ENCODE assay signal across 9 cellular contexts in the genomic region with DNA sequence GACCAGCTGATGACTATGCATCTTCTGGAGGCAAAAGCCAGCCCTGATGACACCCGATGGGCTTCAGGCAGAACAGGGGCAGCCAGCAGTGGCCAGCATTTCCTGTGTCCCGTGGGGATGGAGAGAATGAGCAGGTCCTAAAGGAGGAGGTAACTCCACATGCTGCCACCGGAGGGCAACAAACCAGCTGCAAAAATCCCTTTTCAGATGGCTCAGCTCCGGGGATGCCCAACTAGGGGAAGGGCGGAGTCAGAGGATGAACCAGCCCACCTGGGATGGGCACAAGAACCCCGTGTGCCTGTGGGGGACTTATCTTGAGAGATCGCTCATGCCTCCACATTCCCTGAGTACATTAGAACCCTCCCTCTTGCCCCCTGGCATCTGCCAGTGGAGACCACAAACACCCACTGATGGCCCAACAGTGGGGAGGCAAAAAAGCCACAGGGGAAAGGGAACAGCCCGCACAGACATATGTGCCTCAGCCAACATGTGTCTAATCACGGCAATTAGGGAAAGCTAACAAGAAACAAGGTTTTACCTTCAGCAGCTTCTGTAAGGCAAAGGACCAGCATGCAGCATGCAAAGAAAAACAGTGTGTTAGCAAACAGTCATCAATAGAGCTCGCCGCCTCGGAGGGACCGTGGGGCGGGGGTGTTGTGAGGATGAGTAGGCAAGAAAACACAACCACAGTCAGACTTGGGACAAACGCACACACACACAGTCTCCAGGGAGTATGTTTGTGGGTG.
DNase-seq lines count a peak whose midpoint lies in the region; ATAC-seq, FAIRE-seq and TF ChIP-seq lines count a peak whose summit lies in the region.
"Had no signal": no experiment of that assay in that cellular context is flagged by ENCODE, and none has a peak within 500 bp of the region (broad histone marks: within the 10 kb centered on the region; RNA-seq: fewer than 3 reads in every experiment).

No MANE protein-coding gene starts in this region.

- no peak overlapping the region for H3K56ac ChIP-seq in H1 (replicated peaks; ENCODE audit: insufficient read length, low read depth, low read length)

- no peaks in the 10 kb centered on the region for H3K27me3 Mint-ChIP-seq in WTC11 (ENCODE audit: low read depth)
- H3K27me3 Mint-ChIP-seq in osteocyte (ENCODE audit: unreplicated experiment), result no peaks in the 10 kb centered on the region

- 68% methylated on average over 15 of the region's 15 CpGs; no CpG with 5 or more reads in 1 of the 2 experiments for WGBS in H1 (ENCODE audit: extremely low coverage in 1 of 2, insufficient coverage in 1 of 2, insufficient read length in 1 of 2, insufficient replicate concordance in 2 of 2, low coverage in 1 of 2, low lambda C conversion rate in 2 of 2, missing lambda C conversion rate in 1 of 2), 2 experiments

- no peak overlapping the region for H3K27ac Mint-ChIP-seq in WTC11
- no peak overlapping the region for H3K27ac Mint-ChIP-seq in osteocyte (ENCODE audit: unreplicated experiment)

- peak; percentile 59 to 73 for TF ChIP-seq RAD21 in H1 (IDR thresholded peaks at IDR 0.05 in 1 of 2, conservative IDR thresholded peaks at IDR 0.05 in 1 of 2; ENCODE audit: low read depth in 2 of 2, low read length in 2 of 2)

- peaks cover 0 to 3% (median under 1%) of the 10 kb centered on the region in 4 experiments; a peak in 4 of 8 replicates for H3K36me3 ChIP-seq in H1 (ENCODE audit: control insufficient read depth in 2 of 4, insufficient read depth in 4 of 4, low read length in 3 of 4)

- H2BK120ac ChIP-seq in H1 (replicated peaks; ENCODE audit: low read depth, low read length), result no peak overlapping the region

- no peak for TF ChIP-seq POLR2A in H1 (IDR thresholded peaks at IDR 0.05; ENCODE audit: control extremely low read depth in 1 of 2, low read depth in 2 of 2, low read length in 2 of 2)

- no peak overlapping the region for H3K27ac ChIP-seq in H1 (ENCODE audit: low read depth, low read length)

- H3K18ac ChIP-seq in H1 (ENCODE audit: extremely low read depth, low read length), result peak overlapping the region; percentile 15; the same call in 1 of the 2 replicates

- no peaks in the 10 kb centered on the region for H3K9me3 Mint-ChIP-seq in WTC11
- H3K9me3 Mint-ChIP-seq in osteocyte (ENCODE audit: unreplicated experiment), result no peaks in the 10 kb centered on the region

- H3K4me2 ChIP-seq in H1 (ENCODE audit: insufficient read depth in 1 of 2, low read depth in 2 of 2, low read length in 2 of 2), result no peak overlapping the region

- H3K4me3 ChIP-seq in H1 (ENCODE audit: extremely low read depth in 1 of 4, insufficient read depth in 2 of 4, low read depth in 3 of 4, low read length in 4 of 4), result no peak overlapping the region

- H2BK15ac ChIP-seq in H1 (ENCODE audit: low read length), result peak overlapping the region; percentile 38

- H2BK5ac ChIP-seq in H1 (ENCODE audit: low read depth, low read length), result 0 out of 2 replicates have a peak overlapping the region, but pooled peaks have one; percentile 49

- TF ChIP-seq EP300 in H1 (IDR thresholded peaks at IDR 0.05; ENCODE audit: borderline replicate concordance in 1 of 2, low read depth in 2 of 2, low read length in 2 of 2), result no peak

- H3K23me2 ChIP-seq in H1 (ENCODE audit: low read depth, low read length), result no peaks in the 10 kb centered on the region

- H3K9ac ChIP-seq in H1 (replicated peaks in 1 of 4; ENCODE audit: extremely low read depth in 1 of 4, low read depth in 3 of 4, low read length in 3 of 4), result no peak overlapping the region

- H3K14ac ChIP-seq in H1 (ENCODE audit: insufficient read length), result no peak overlapping the region

- H3K4ac ChIP-seq in H1 (replicated peaks; ENCODE audit: insufficient read length, low read depth, low read length), result no peak overlapping the region

- CTCF ChIA-PET in WTC11 (lab: Charles Lee), result interaction anchor here (0.5 to 14.7 kb wide), 56 partner anchors 9 to 502 kb away, joined by 3 to 762 read pairs (median 14); a partner anchor contains a TSS
- CTCF ChIA-PET in H1 (lab: Charles Lee; ENCODE audit: partially characterized antibody), result interaction anchor here (0.6 to 19.8 kb wide), 36 partner anchors 9 to 441 kb away, joined by 3 to 548 read pairs (median 7); a partner anchor contains a TSS

- no peak overlapping the region for H2AK5ac ChIP-seq in H1 (ENCODE audit: low read depth, low read length)

- H3K36me3 Mint-ChIP-seq in WTC11 (peaks cover 11% of the 10 kb centered on the region), osteocyte (ENCODE audit: unreplicated experiment) (peaks cover 11% of the 10 kb centered on the region)

- H3K27me3 ChIP-seq in H1 (replicated peaks in 1 of 4; ENCODE audit: control insufficient read depth in 3 of 4, extremely low read depth in 1 of 4, insufficient read depth in 3 of 4, low read length in 3 of 4), result no peaks in the 10 kb centered on the region

- H2BK20ac ChIP-seq in H1 (ENCODE audit: low read length), result no peak overlapping the region

- H4K91ac ChIP-seq in H1 (replicated peaks; ENCODE audit: insufficient read length, low read length), result no peak overlapping the region

- DNase-seq in SIG-M5 treated with dmso at 0.1 percent for 504 hours (lab: John Stamatoyannopoulos, UW; ENCODE audit: unreplicated experiment) (peak; percentile 43), SIG-M5 (lab: John Stamatoyannopoulos, UW) (no peak), NCI-H1694 treated with DMSO at 0.1 percent for 48 hours (lab: John Stamatoyannopoulos, UW) (peak; percentile 80), WTC11 (ENCODE audit: low spot score) (peak; percentile 76), H1 (ENCODE audit: low read depth in 1 of 2, low spot score in 2 of 2) (peak; percentile 70 to 79), osteocyte (ENCODE audit: extremely low spot score, unreplicated experiment) (no peak), dedifferentiated amniotic fluid mesenchymal stem cell (ENCODE audit: extremely low spot score) (no peak), GDM1 (lab: John Stamatoyannopoulos, UW) (no peak)

- no peak overlapping the region for H2AFZ ChIP-seq in H1 (ENCODE audit: low read length)

- H2BK12ac ChIP-seq in H1 (ENCODE audit: low read depth, low read length), result no peak overlapping the region

- peak overlapping the region; percentile 53; the same call in 1 of the 2 replicates for H4K8ac ChIP-seq in H1 (ENCODE audit: extremely low read depth, insufficient read depth, low read length)

- no peaks in the 10 kb centered on the region for H3K9me3 ChIP-seq in H1 (ENCODE audit: insufficient read depth in 2 of 2, low read depth in 1 of 2, low read length in 1 of 2)

- no peak overlapping the region for H3K4me3 Mint-ChIP-seq in WTC11
- H3K4me3 Mint-ChIP-seq in osteocyte (ENCODE audit: unreplicated experiment), result no peak overlapping the region

- FAIRE-seq in H1 (lab: Jason Lieb, UNC), result peak; percentile 98
- FAIRE-seq: G401.6 had no signal

- POLR2A ChIA-PET in WTC11 (lab: Charles Lee), result interaction anchor here (1.1 to 1.3 kb wide), 2 partner anchors 33 to 390 kb away, joined by 3 to 6 read pairs; a partner anchor contains a TSS
- POLR2A ChIA-PET in H1 (lab: Charles Lee; ENCODE audit: partially characterized antibody), result interaction anchor here (0.7 to 1.9 kb wide), 8 partner anchors 17 to 399 kb away, joined by 3 to 6 read pairs (median 4); a partner anchor contains a TSS

- H3K4me1 Mint-ChIP-seq in WTC11 (peaks cover 9% of the 10 kb centered on the region), osteocyte (ENCODE audit: unreplicated experiment) (peaks cover 6% of the 10 kb centered on the region)

- H4K5ac ChIP-seq in H1 (ENCODE audit: insufficient read length, low read depth, low read length), result no peak overlapping the region

- no peaks in the 10 kb centered on the region for H4K20me1 ChIP-seq in H1 (replicated peaks in 1 of 2; ENCODE audit: control insufficient read depth in 1 of 2, insufficient read depth in 2 of 2, low read length in 2 of 2)

- H3K79me1 ChIP-seq in H1 (ENCODE audit: low read depth, low read length), result no peaks in the 10 kb centered on the region

- TF ChIP-seq CTCF in WTC11 (IDR thresholded peaks at IDR 0.05) (no peak; the same call in 1 of the 2 replicates), H1 (IDR thresholded peaks at IDR 0.05; ENCODE audit: control extremely low read depth in 1 of 3, insufficient read depth in 1 of 3, low read depth in 1 of 3, low read length in 3 of 3) (peak; percentile 66 to 84 (median 77)), osteocyte (IDR thresholded peaks at IDR 0.05) (peak; percentile 64)

- peaks cover 0 to 13% (median 8%) of the 10 kb centered on the region in 4 experiments; a peak in 6 of 7 replicates for H3K4me1 ChIP-seq in H1 (replicated peaks in 1 of 4; ENCODE audit: control insufficient read depth in 3 of 4, insufficient read depth in 4 of 4, low read length in 3 of 4)

- H3K79me2 ChIP-seq in H1 (ENCODE audit: control insufficient read depth in 1 of 2, insufficient read depth in 2 of 2, low read length in 2 of 2), result no peaks in the 10 kb centered on the region

- no peak overlapping the region for H3K23ac ChIP-seq in H1 (ENCODE audit: insufficient read length)

- peak; percentile 71 for ATAC-seq in WTC11

TF ChIP-seq in WTC11, 78 proteins besides CTCF, POLR2A, EP300 and RAD21 (continues in another document):
- no peak for TF ChIP-seq ZBTB21 (CRISPR knock-in tag; IDR thresholded peaks at IDR 0.05; ENCODE audit: borderline replicate concordance)
- no peak for TF ChIP-seq TEAD4 (CRISPR knock-in tag; IDR thresholded peaks at IDR 0.05)

TF ChIP-seq in H1, 55 proteins besides CTCF, POLR2A, EP300 and RAD21 (continues in another document):
- TF ChIP-seq FOSL1 (IDR thresholded peaks at IDR 0.05; ENCODE audit: insufficient read depth, low read depth, low read length), result no peak
- no peak for TF ChIP-seq BACH1 (IDR thresholded peaks at IDR 0.05; ENCODE audit: low read length)
- TF ChIP-seq JUN (IDR thresholded peaks at IDR 0.05; ENCODE audit: low read depth, low read length), result no peak
- no peak for TF ChIP-seq RXRA (IDR thresholded peaks at IDR 0.05; ENCODE audit: insufficient read depth, low read depth, low read length)
- no peak for TF ChIP-seq SIRT6 (IDR thresholded peaks at IDR 0.05; ENCODE audit: low read length)
- TF ChIP-seq, protein P1, sequence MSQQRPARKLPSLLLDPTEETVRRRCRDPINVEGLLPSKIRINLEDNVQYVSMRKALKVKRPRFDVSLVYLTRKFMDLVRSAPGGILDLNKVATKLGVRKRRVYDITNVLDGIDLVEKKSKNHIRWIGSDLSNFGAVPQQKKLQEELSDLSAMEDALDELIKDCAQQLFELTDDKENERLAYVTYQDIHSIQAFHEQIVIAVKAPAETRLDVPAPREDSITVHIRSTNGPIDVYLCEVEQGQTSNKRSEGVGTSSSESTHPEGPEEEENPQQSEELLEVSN (IDR thresholded peaks at IDR 0.05), result no peak
- no peak for TF ChIP-seq POLR2AphosphoS5 (IDR thresholded peaks at IDR 0.05; ENCODE audit: low read depth, low read length)
- TF ChIP-seq, protein P2, sequence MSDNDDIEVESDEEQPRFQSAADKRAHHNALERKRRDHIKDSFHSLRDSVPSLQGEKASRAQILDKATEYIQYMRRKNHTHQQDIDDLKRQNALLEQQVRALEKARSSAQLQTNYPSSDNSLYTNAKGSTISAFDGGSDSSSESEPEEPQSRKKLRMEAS (IDR thresholded peaks at IDR 0.05), result peak; percentile 33; the same call in 1 of the 2 replicates
- no peak for TF ChIP-seq TAF7 (optimal IDR thresholded peaks at IDR 0.05; ENCODE audit: borderline replicate concordance, low read depth, low read length)
- TF ChIP-seq SRF (IDR thresholded peaks at IDR 0.05; ENCODE audit: low read depth, low read length), result peak; percentile 8; the same call in 1 of the 2 replicates

Comparison
In these comparisons a context has a peak if more than half of its experiments do, and no peak if none do; other contexts are left out.
1. DNase-seq: peak in SIG-M5 treated with dmso at 0.1 percent for 504 hours (single experiment), NCI-H1694 treated with DMSO at 0.1 percent for 48 hours (single experiment), WTC11 (single experiment) and H1 (2 of 2); none in SIG-M5 (single experiment), osteocyte (single experiment), dedifferentiated amniotic fluid mesenchymal stem cell (single experiment) and GDM1 (single experiment).